In the genomic region with DNA sequence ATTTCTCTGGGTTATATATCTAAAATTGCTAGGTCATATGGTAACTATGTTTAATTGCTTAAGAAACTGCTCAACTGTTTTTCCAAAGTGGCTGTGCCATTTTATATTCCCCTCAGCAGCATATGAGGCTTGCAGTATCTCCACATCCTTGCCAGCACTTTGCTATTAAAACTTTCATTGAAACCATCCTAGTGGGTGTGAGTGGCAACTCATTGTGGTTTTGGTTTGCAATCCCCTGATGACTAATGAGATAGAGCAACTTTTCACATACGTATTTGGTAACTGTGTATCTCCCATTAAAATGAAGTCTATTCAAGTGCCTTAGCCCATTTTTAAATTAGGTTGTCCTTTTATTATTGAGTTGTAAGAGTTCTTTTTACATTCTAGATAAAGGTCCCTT, we compare ENCODE assay signal across 9 cellular contexts. TPM values are rescaled to one million over a fixed set of nuclear protein-coding genes. Genes with fewer than 3 reads are reported as not detected.
A peak's percentile ranks its signal among the peaks of the same experiment; 100 is the strongest.
DNase-seq lines count a peak whose midpoint lies in the region; ATAC-seq, FAIRE-seq and TF ChIP-seq lines count a peak whose summit lies in the region.
"Had no signal": no experiment of that assay in that cellular context is flagged by ENCODE, and none has a peak within 500 bp of the region (broad histone marks: within the 10 kb centered on the region; RNA-seq: fewer than 3 reads in every experiment).

No MANE protein-coding gene starts in this region.

- TF ChIP-seq CTCF in GM06990 (IDR thresholded peaks at IDR 0.05; ENCODE audit: insufficient read depth, low read length, poor library complexity, severe bottlenecking) (no peak), astrocyte (IDR thresholded peaks at IDR 0.05; ENCODE audit: insufficient read depth, low read depth, low read length) (no peak), body of pancreas (IDR thresholded peaks at IDR 0.05) (no peak), nephron progenitor cell (IDR thresholded peaks at IDR 0.05) (no peak)

- H3K27ac Mint-ChIP-seq in astrocyte (ENCODE audit: unreplicated experiment) (peak overlapping the region; percentile 70), nephron progenitor cell (no peak overlapping the region)

- FAIRE-seq in astrocyte (lab: Jason Lieb, UNC): peak; percentile 88

- H3K27me3 ChIP-seq in GM06990 (replicated peaks; ENCODE audit: control insufficient read depth, insufficient read depth, low read length) (no peaks in the 10 kb centered on the region), astrocyte (ENCODE audit: insufficient read depth, low read length) (no peaks in the 10 kb centered on the region), skeletal muscle satellite cell (ENCODE audit: control insufficient read depth, insufficient read depth, low read length) (no peaks in the 10 kb centered on the region), body of pancreas (no peaks in the 10 kb centered on the region)

- H3K27me3 Mint-ChIP-seq in astrocyte (ENCODE audit: low read depth, unreplicated experiment): no peaks in the 10 kb centered on the region
- H3K27me3 Mint-ChIP-seq in nephron progenitor cell (ENCODE audit: low read depth, poor library complexity): no peaks in the 10 kb centered on the region

- 86 to 87% methylated on average over 1 of the region's 1 CpG for WGBS in body of pancreas, 2 donors

- H3K4me3 Mint-ChIP-seq in astrocyte (ENCODE audit: unreplicated experiment): peak overlapping the region; percentile 55
- no peak overlapping the region for H3K4me3 Mint-ChIP-seq in nephron progenitor cell
- H3K4me3 Mint-ChIP-seq: neural crest cell had no signal

- H3K9me3 Mint-ChIP-seq in astrocyte (ENCODE audit: unreplicated experiment) (no peaks in the 10 kb centered on the region), nephron progenitor cell (no peaks in the 10 kb centered on the region)
- H3K9me3 Mint-ChIP-seq: neural crest cell had no signal

- H3K27ac ChIP-seq in astrocyte (ENCODE audit: low read depth, low read length) (no peak overlapping the region), body of pancreas (no peak overlapping the region)

- H3K4me2 ChIP-seq in astrocyte (ENCODE audit: low read length): peak overlapping the region; percentile 14
- peak overlapping the region; percentile 15 for H3K4me2 ChIP-seq in skeletal muscle satellite cell (ENCODE audit: low read length)

- H3K36me3 Mint-ChIP-seq in astrocyte (ENCODE audit: low read depth, unreplicated experiment) (peaks cover 2% of the 10 kb centered on the region), nephron progenitor cell (ENCODE audit: low read depth) (peaks cover 33% of the 10 kb centered on the region)

- DNase-seq in GM06990 (ENCODE audit: extremely low read depth, insufficient read length) (peak; percentile 33), LoVo (ENCODE audit: low spot score) (peak; percentile 70), astrocyte (ENCODE audit: low read depth) (peak; percentile 92), body of pancreas (no peak), nephron progenitor cell (no peak), cerebellar nuclear complex (lab: John Stamatoyannopoulos, UW) (no peak)

- TF ChIP-seq POLR2A in body of pancreas (IDR thresholded peaks at IDR 0.05): no peak

- H3K79me2 ChIP-seq in astrocyte (ENCODE audit: insufficient read depth, low read length): peaks cover 71% of the 10 kb centered on the region

- H3K9me3 ChIP-seq in astrocyte (ENCODE audit: insufficient read depth, low read depth, low read length): no peaks in the 10 kb centered on the region
- no peaks in the 10 kb centered on the region for H3K9me3 ChIP-seq in skeletal muscle satellite cell (replicated peaks; ENCODE audit: low read length)
- no peaks in the 10 kb centered on the region for H3K9me3 ChIP-seq in body of pancreas

- H3K4me3 ChIP-seq in GM06990 (replicated peaks; ENCODE audit: low read depth, low read length) (no peak overlapping the region), astrocyte (ENCODE audit: insufficient read depth, low read depth, low read length) (no peak overlapping the region), skeletal muscle satellite cell (ENCODE audit: low read length) (no peak overlapping the region), body of pancreas (no peak overlapping the region)

- H2AFZ ChIP-seq in astrocyte (ENCODE audit: low read depth, low read length): no peak overlapping the region

- H3K9ac ChIP-seq in astrocyte (ENCODE audit: low read length): no peak overlapping the region
- no peak overlapping the region for H3K9ac ChIP-seq in skeletal muscle satellite cell (ENCODE audit: low read depth, low read length)

- intact Hi-C loops in body of pancreas (cut with DNase I): no loop called here

- H3K4me1 Mint-ChIP-seq in astrocyte (ENCODE audit: low read depth, unreplicated experiment): peaks cover 65% of the 10 kb centered on the region
- H3K4me1 Mint-ChIP-seq in nephron progenitor cell: peaks cover 6% of the 10 kb centered on the region

- H3K4me1 ChIP-seq in astrocyte (ENCODE audit: insufficient read depth, low read length): peaks cover 8% of the 10 kb centered on the region
- peaks cover 15% of the 10 kb centered on the region for H3K4me1 ChIP-seq in skeletal muscle satellite cell (ENCODE audit: control insufficient read depth, insufficient read depth, low read length)
- peaks cover 13% of the 10 kb centered on the region for H3K4me1 ChIP-seq in body of pancreas

- H3K36me3 ChIP-seq in GM06990 (ENCODE audit: control insufficient read depth, insufficient read depth, low read length): peaks cover 3% of the 10 kb centered on the region; the same call in 1 of the 2 replicates
- peaks cover 11% of the 10 kb centered on the region for H3K36me3 ChIP-seq in astrocyte (ENCODE audit: insufficient read depth, low read length)
- H3K36me3 ChIP-seq in skeletal muscle satellite cell (ENCODE audit: insufficient read depth, low read length): peaks cover 16% of the 10 kb centered on the region
- H3K36me3 ChIP-seq in body of pancreas (replicated peaks in 1 of 2; ENCODE audit: insufficient read depth in 1 of 2, low read depth in 2 of 2): peaks cover 0 to 5% of the 10 kb centered on the region in 2 donors

- ATAC-seq in GM21723 (IDR thresholded peaks at IDR 0.05; ENCODE audit: unreplicated experiment): peak; percentile 84
- no peak for ATAC-seq in body of pancreas

- peaks cover 84% of the 10 kb centered on the region for H4K20me1 ChIP-seq in astrocyte (ENCODE audit: insufficient read depth, low read length)

RNA-seq across cellular contexts. Expression of a gene that starts 17.3 kb away (rescaled TPM):
- total RNA-seq in astrocyte: 160 and 165 TPM in 2 replicates
- total RNA-seq in skeletal muscle satellite cell (2012; rRNA removed): 36.0 and 38.0 TPM in 2 replicates
- 10 to 100 TPM; 20.2 to 28.7 TPM for total RNA-seq in body of pancreas

Comparison
In these comparisons a context has a peak if more than half of its experiments do, and no peak if none do; other contexts are left out.
1. DNase-seq: peak in GM06990 (single experiment), LoVo (single experiment) and astrocyte (single experiment); none in body of pancreas (0 of 4), nephron progenitor cell (single experiment) and cerebellar nuclear complex (0 of 2).